ENCODE assay signal across 1 cellular context in the genomic region with DNA sequence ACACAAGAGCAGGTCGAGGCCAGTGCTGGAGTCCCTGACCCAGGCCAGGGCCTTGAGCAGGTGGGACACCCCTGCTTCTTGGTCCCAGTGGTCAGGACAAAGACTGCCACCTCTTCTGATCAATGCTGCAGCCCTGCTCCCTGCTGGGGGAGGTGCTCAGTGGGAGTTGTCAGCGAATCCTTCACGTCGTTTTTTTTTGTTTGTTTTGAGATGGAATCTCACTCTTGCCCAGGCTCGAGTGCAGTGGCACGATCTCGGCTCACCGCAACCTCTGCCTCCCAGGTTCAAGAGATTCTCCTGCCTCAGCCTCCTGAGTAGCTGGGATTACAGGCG.
TF ChIP-seq lines count a peak whose summit lies in the region.

No MANE protein-coding gene starts in this region.

TF ChIP-seq in K562, 482 proteins besides CTCF, POLR2A, EP300 and RAD21:
- no peak for TF ChIP-seq TGIF2 (CRISPR knock-in tag; IDR thresholded peaks at IDR 0.05)
- TF ChIP-seq SPI1 (IDR thresholded peaks at IDR 0.05; ENCODE audit: borderline replicate concordance, low read depth, low read length), result no peak
- TF ChIP-seq EP400 (IDR thresholded peaks at IDR 0.05), result no peak
- no peak for TF ChIP-seq TCFL5 (CRISPR knock-in tag; conservative IDR thresholded peaks at IDR 0.05)
- no peak for TF ChIP-seq SMAD2 (IDR thresholded peaks at IDR 0.05; ENCODE audit: low read depth, low read length)
- no peak for TF ChIP-seq CBFA2T3 (IDR thresholded peaks at IDR 0.05)
- TF ChIP-seq DEAF1 (CRISPR knock-in tag; IDR thresholded peaks at IDR 0.05), result no peak
- no peak for TF ChIP-seq SMAD3 (CRISPR knock-in tag; conservative IDR thresholded peaks at IDR 0.05)
- no peak for TF ChIP-seq RBM39 (optimal IDR thresholded peaks at IDR 0.05; ENCODE audit: low read depth, low read length)
- TF ChIP-seq ZNF699 (CRISPR knock-in tag; IDR thresholded peaks at IDR 0.05; ENCODE audit: insufficient replicate concordance), result no peak
- TF ChIP-seq ZNF431 (CRISPR knock-in tag; IDR thresholded peaks at IDR 0.05), result no peak
- TF ChIP-seq YY1 (IDR thresholded peaks at IDR 0.05; ENCODE audit: borderline replicate concordance in 1 of 3, control insufficient read depth in 1 of 3, extremely low read depth in 1 of 3, insufficient read depth in 3 of 3, insufficient read length in 1 of 3, insufficient replicate concordance in 2 of 3, low read depth in 1 of 3, low read length in 2 of 3), result no peak
